In the genomic region with DNA sequence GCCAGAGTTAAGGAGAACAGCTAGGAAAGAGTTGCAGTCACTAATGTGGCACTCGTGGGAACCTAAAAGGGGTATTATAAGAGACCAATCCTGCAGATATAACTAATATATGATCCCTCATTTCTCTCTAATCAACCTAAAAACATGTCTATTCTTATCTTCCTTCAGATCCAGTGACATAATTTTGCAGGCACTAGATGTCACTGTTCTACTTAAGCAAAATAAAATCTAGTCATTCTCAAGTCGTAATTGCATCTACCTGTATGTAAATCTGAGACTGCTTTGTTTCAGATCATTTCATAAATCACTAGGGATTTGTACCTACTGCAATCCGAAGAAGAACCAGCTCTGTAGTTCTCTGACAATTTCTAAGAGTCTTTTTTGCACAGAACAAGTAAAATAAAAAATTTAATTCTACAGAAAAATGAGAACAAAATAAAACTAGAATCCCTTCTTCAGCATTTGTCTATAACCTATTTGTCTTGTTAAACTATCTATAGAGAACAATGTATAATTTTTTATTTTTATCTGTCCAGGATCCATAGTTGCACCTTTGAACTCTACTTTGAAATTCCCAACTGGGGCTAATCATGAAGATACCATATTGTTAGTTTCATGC, we compare ENCODE assay signal across 8 cellular contexts. TPM values are rescaled to one million over a fixed set of nuclear protein-coding genes. Genes with fewer than 3 reads are reported as not detected.
DNase-seq lines count a peak whose midpoint lies in the region; ATAC-seq and TF ChIP-seq lines count a peak whose summit lies in the region.

No MANE protein-coding gene starts in this region.

- H3K36me3 ChIP-seq in A673 (ENCODE audit: insufficient read depth, low read length, poor library complexity, severe bottlenecking) (no peaks in the 10 kb centered on the region), right atrium auricular region (no peaks in the 10 kb centered on the region)

- in situ Hi-C loops in astrocyte of the spinal cord (cut with HindIII; ENCODE audit: low sequenced_read_pairs) = no loop called here

- CTCF ChIA-PET in A673 (lab: Charles Lee) = no interaction called here

- H3K4me3 ChIP-seq in A673 (ENCODE audit: low read depth, low read length, poor library complexity, severe bottlenecking) = no peak overlapping the region
- no peak overlapping the region for H3K4me3 ChIP-seq in Jurkat, Clone E6-1 (ENCODE audit: low read length)
- no peak overlapping the region for H3K4me3 ChIP-seq in astrocyte of the spinal cord (ENCODE audit: low read depth, low read length)
- H3K4me3 ChIP-seq in right atrium auricular region = no peak overlapping the region

- H3K9me3 ChIP-seq in A673 (ENCODE audit: low read depth, low read length, poor library complexity, severe bottlenecking) (no peaks in the 10 kb centered on the region), right atrium auricular region (no peaks in the 10 kb centered on the region)

- DNase-seq in A673 (ENCODE audit: low spot score) (peak; percentile 50), astrocyte of the spinal cord (ENCODE audit: low read depth, low spot score) (peak; percentile 54), mucosa of gallbladder (ENCODE audit: low spot score) (no peak), right atrium auricular region (ENCODE audit: low spot score) (no peak)
- DNase-seq in Jurkat, Clone E6-1 (ENCODE audit: low read depth, low spot score) = peak; percentile 27
- no peak for DNase-seq in activated naive CD4-positive, alpha-beta T cell treated with Interleukin-2 at 50 U/mL for 16 hours
- DNase-seq in activated CD8-positive, alpha-beta memory T cell treated with anti-CD3 and anti-CD28 coated beads for 24 hours = no peak

- BruUV-seq in A673 (replicated peaks; lab: Mats Ljungman, UMichigan) = no TSS peak

- ATAC-seq in GM18861 (IDR thresholded peaks at IDR 0.05; ENCODE audit: unreplicated experiment) = peak; percentile 81

- POLR2A ChIA-PET in A673 (lab: Charles Lee; ENCODE audit: low non-redundant PET) = no interaction called here

- no peaks in the 10 kb centered on the region for H3K27me3 ChIP-seq in A673 (replicated peaks; ENCODE audit: insufficient read depth, low read depth, low read length, poor library complexity)
- H3K27me3 ChIP-seq in right atrium auricular region = no peaks in the 10 kb centered on the region

- H3K27ac ChIP-seq in A673 (ENCODE audit: low read depth, low read length, poor library complexity, severe bottlenecking) (no peak overlapping the region), right atrium auricular region (no peak overlapping the region)

- intact Hi-C loops in A673 (cut with micrococcal nuclease; ENCODE audit: unreplicated experiment) = loop anchor here (2.0 to 5.0 kb wide), 4 partner anchors 87 to 652 kb away; no protein-coding TSS in a partner anchor

- peak; percentile 68 for TF ChIP-seq CTCF in A673 (conservative IDR thresholded peaks at IDR 0.05; ENCODE audit: low read depth, low read length)
- TF ChIP-seq CTCF in astrocyte of the spinal cord (IDR thresholded peaks at IDR 0.05; ENCODE audit: low read depth, low read length) = peak; percentile 39
- TF ChIP-seq CTCF in right atrium auricular region (IDR thresholded peaks at IDR 0.05) = no peak

- H3K4me1 ChIP-seq in A673 (ENCODE audit: insufficient read depth, low read length, poor library complexity, severe bottlenecking) (peaks cover 9% of the 10 kb centered on the region), right atrium auricular region (no peaks in the 10 kb centered on the region)

RNA-seq across cellular contexts. Expression of a gene that starts 56.5 kb away (rescaled TPM):
- total RNA-seq in A673 (2021) = 37.5 and 40.6 TPM in 2 replicates
- not detected for polyA plus RNA-seq in Jurkat, Clone E6-1 (2012; ENCODE audit: insufficient read depth, insufficient read length)
- total RNA-seq in mucosa of gallbladder = 0.43 TPM
- 10 to 100 TPM; 12.4 to 22.4 TPM for total RNA-seq in right atrium auricular region

Comparison
In these comparisons a context has a peak if more than half of its experiments do, and no peak if none do; other contexts are left out.
1. DNase-seq: peak in A673 (single experiment), Jurkat, Clone E6-1 (single experiment) and astrocyte of the spinal cord (single experiment); none in mucosa of gallbladder (single experiment), activated naive CD4-positive, alpha-beta T cell treated with Interleukin-2 at 50 U/mL for 16 hours (single experiment), activated CD8-positive, alpha-beta memory T cell treated with anti-CD3 and anti-CD28 coated beads for 24 hours (single experiment) and right atrium auricular region (single experiment).
2. CTCF ChIP-seq: peak in A673 (single experiment) and astrocyte of the spinal cord (single experiment); none in right atrium auricular region (0 of 2).